1 cellular context compared by ENCODE assay signal in the genomic region with DNA sequence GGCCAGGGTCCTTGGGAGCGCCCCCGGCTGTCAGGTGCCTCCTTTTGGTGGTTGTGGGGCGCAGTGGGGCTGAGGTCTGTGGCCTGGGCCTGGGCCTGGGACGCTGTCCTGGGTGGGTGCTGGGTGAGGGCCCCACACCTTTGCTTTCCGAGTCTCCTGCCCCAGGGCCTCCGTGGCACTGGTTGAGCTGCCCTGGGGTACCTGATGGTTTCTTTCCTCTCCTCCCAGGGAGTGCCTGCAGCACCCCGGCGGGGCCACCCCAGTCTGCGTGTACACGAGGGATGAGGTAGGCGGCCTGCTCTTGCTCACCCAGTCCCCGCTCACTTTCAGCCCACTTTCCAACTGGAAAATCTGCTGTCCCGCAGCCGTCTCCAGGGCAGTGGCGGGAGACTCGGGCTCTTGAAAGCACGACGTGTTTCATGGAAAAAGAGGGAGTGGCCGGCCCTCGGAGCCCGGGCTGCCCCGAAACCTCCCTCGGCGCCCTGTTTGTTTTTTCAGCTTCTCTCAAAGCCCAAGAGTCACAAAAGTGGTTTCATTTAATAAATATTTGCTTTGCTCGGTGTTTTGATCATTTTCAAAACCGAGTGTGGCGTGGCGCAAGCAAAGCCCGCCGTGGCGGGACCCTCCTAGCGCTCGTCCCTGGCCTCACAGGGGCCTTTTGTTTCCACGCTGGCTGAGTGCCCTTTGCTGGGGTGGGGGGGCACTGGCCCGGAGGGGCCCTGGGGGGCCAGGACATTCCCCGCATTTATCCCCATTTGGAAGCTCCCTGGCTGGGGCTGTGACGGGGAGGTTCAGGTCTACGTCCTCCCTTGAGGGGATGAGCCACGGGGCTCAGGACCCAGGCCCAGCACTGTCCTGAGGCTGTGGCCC.
TF ChIP-seq lines count a peak whose summit lies in the region.

No MANE protein-coding gene starts in this region.

TF ChIP-seq in HepG2, 621 proteins besides CTCF, POLR2A, EP300 and RAD21 (continued from another document and continues in another):
- TF ChIP-seq ZNF407 (CRISPR knock-in tag; IDR thresholded peaks at IDR 0.05; ENCODE audit: not compliant biosample characterization) (no peak), ZNF75D (CRISPR knock-in tag; IDR thresholded peaks at IDR 0.05; ENCODE audit: borderline replicate concordance) (no peak), ZNF670 (CRISPR knock-in tag; IDR thresholded peaks at IDR 0.05; ENCODE audit: borderline replicate concordance) (peak; percentile 92), THAP11 (CRISPR knock-in tag; IDR thresholded peaks at IDR 0.05) (peak; percentile 54; the same call in 1 of the 2 replicates), SRSF4 (IDR thresholded peaks at IDR 0.05; ENCODE audit: low read depth, low read length, poor library complexity, severe bottlenecking) (peak; percentile 58), KAT8 (CRISPR knock-in tag; IDR thresholded peaks at IDR 0.05) (no peak), SP5 (CRISPR knock-in tag; IDR thresholded peaks at IDR 0.05; ENCODE audit: borderline replicate concordance, low read depth) (peak; percentile 91), ZSCAN20 (CRISPR knock-in tag; IDR thresholded peaks at IDR 0.05; ENCODE audit: borderline replicate concordance) (peak; percentile 50; the same call in 1 of the 2 replicates), ATAD3A (CRISPR knock-in tag; IDR thresholded peaks at IDR 0.05) (no peak), CHD2 (IDR thresholded peaks at IDR 0.05; ENCODE audit: low read depth, low read length) (peak; percentile 39; the same call in 1 of the 2 replicates), SETDB1 (CRISPR knock-in tag; IDR thresholded peaks at IDR 0.05; ENCODE audit: borderline replicate concordance) (no peak), ZBTB7A (CRISPR knock-in tag; IDR thresholded peaks at IDR 0.05) (no peak), MEIS1 (CRISPR knock-in tag; IDR thresholded peaks at IDR 0.05; ENCODE audit: borderline replicate concordance) (peak; percentile 5; the same call in 1 of the 2 replicates), ZNF331 (CRISPR knock-in tag; IDR thresholded peaks at IDR 0.05) (0 out of 2 replicates have a peak, but pooled peaks have one; percentile 39), ZNF503 (CRISPR knock-in tag; IDR thresholded peaks at IDR 0.05) (peak; percentile 88), ZNF205 (CRISPR knock-in tag; IDR thresholded peaks at IDR 0.05) (no peak), ARHGAP35 (CRISPR knock-in tag; IDR thresholded peaks at IDR 0.05; ENCODE audit: borderline replicate concordance) (no peak), TAF15 (IDR thresholded peaks at IDR 0.05; ENCODE audit: low read depth, low read length, poor library complexity, severe bottlenecking) (peak; percentile 73), STAT5B (CRISPR knock-in tag; IDR thresholded peaks at IDR 0.05) (no peak), NR2F6 (IDR thresholded peaks at IDR 0.05) (peak; percentile 83), NR2F6 (CRISPR knock-in tag; IDR thresholded peaks at IDR 0.05) (peak; percentile 49), ZNF263 (CRISPR knock-in tag; IDR thresholded peaks at IDR 0.05) (peak; percentile 96), PHF20 (CRISPR knock-in tag; IDR thresholded peaks at IDR 0.05) (peak; percentile 50; the same call in 1 of the 2 replicates), SOX6 (IDR thresholded peaks at IDR 0.05) (no peak), SOX6 (CRISPR knock-in tag; IDR thresholded peaks at IDR 0.05) (peak; percentile 93), ZFY (CRISPR knock-in tag; IDR thresholded peaks at IDR 0.05) (peak; percentile 76), HNF4G (IDR thresholded peaks at IDR 0.05; ENCODE audit: borderline replicate concordance, low read depth, low read length) (peak; percentile 59; the same call in 1 of the 2 replicates), HNF4G (CRISPR knock-in tag; IDR thresholded peaks at IDR 0.05; ENCODE audit: borderline replicate concordance, low read depth) (no peak; the same call in 1 of the 2 replicates), HIVEP1 (CRISPR knock-in tag; IDR thresholded peaks at IDR 0.05) (peak; percentile 80), CEBPG (CRISPR knock-in tag; IDR thresholded peaks at IDR 0.05) (peak; percentile 57), ZNF441 (CRISPR knock-in tag; IDR thresholded peaks at IDR 0.05; ENCODE audit: borderline replicate concordance) (peak; percentile 5; the same call in 1 of the 2 replicates), HNRNPL (IDR thresholded peaks at IDR 0.05; ENCODE audit: low read depth, low read length) (peak; percentile 65; the same call in 1 of the 2 replicates), SRY (CRISPR knock-in tag; IDR thresholded peaks at IDR 0.05) (peak; percentile 71; the same call in 1 of the 2 replicates), PCBP1 (IDR thresholded peaks at IDR 0.05; ENCODE audit: borderline replicate concordance, low read depth, low read length) (no peak)
- TF ChIP-seq, protein P1, sequence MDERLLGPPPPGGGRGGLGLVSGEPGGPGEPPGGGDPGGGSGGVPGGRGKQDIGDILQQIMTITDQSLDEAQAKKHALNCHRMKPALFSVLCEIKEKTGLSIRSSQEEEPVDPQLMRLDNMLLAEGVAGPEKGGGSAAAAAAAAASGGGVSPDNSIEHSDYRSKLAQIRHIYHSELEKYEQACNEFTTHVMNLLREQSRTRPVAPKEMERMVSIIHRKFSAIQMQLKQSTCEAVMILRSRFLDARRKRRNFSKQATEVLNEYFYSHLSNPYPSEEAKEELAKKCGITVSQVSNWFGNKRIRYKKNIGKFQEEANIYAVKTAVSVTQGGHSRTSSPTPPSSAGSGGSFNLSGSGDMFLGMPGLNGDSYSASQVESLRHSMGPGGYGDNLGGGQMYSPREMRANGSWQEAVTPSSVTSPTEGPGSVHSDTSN (CRISPR knock-in tag; IDR thresholded peaks at IDR 0.05), result no peak
- TF ChIP-seq, protein P2, sequence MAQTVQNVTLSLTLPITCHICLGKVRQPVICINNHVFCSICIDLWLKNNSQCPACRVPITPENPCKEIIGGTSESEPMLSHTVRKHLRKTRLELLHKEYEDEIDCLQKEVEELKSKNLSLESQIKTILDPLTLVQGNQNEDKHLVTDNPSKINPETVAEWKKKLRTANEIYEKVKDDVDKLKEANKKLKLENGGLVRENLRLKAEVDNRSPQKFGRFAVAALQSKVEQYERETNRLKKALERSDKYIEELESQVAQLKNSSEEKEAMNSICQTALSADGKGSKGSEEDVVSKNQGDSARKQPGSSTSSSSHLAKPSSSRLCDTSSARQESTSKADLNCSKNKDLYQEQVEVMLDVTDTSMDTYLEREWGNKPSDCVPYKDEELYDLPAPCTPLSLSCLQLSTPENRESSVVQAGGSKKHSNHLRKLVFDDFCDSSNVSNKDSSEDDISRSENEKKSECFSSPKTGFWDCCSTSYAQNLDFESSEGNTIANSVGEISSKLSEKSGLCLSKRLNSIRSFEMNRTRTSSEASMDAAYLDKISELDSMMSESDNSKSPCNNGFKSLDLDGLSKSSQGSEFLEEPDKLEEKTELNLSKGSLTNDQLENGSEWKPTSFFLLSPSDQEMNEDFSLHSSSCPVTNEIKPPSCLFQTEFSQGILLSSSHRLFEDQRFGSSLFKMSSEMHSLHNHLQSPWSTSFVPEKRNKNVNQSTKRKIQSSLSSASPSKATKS (CRISPR knock-in tag; IDR thresholded peaks at IDR 0.05), result no peak; the same call in 1 of the 2 replicates
- TF ChIP-seq, protein P3, sequence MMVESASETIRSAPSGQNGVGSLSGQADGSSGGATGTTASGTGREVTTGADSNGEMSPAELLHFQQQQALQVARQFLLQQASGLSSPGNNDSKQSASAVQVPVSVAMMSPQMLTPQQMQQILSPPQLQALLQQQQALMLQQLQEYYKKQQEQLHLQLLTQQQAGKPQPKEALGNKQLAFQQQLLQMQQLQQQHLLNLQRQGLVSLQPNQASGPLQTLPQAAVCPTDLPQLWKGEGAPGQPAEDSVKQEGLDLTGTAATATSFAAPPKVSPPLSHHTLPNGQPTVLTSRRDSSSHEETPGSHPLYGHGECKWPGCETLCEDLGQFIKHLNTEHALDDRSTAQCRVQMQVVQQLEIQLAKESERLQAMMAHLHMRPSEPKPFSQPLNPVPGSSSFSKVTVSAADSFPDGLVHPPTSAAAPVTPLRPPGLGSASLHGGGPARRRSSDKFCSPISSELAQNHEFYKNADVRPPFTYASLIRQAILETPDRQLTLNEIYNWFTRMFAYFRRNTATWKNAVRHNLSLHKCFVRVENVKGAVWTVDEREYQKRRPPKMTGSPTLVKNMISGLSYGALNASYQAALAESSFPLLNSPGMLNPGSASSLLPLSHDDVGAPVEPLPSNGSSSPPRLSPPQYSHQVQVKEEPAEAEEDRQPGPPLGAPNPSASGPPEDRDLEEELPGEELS (CRISPR knock-in tag; IDR thresholded peaks at IDR 0.05), result peak; percentile 88
- TF ChIP-seq, protein P4, sequence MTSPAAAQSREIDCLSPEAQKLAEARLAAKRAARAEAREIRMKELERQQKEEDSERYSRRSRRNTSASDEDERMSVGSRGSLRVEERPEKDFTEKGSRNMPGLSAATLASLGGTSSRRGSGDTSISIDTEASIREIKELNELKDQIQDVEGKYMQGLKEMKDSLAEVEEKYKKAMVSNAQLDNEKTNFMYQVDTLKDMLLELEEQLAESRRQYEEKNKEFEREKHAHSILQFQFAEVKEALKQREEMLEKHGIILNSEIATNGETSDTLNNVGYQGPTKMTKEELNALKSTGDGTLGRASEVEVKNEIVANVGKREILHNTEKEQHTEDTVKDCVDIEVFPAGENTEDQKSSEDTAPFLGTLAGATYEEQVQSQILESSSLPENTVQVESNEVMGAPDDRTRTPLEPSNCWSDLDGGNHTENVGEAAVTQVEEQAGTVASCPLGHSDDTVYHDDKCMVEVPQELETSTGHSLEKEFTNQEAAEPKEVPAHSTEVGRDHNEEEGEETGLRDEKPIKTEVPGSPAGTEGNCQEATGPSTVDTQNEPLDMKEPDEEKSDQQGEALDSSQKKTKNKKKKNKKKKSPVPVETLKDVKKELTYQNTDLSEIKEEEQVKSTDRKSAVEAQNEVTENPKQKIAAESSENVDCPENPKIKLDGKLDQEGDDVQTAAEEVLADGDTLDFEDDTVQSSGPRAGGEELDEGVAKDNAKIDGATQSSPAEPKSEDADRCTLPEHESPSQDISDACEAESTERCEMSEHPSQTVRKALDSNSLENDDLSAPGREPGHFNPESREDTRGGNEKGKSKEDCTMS (CRISPR knock-in tag; conservative IDR thresholded peaks at IDR 0.05), result no peak
- TF ChIP-seq, protein P5, sequence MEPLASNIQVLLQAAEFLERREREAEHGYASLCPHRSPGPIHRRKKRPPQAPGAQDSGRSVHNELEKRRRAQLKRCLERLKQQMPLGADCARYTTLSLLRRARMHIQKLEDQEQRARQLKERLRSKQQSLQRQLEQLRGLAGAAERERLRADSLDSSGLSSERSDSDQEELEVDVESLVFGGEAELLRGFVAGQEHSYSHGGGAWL (CRISPR knock-in tag; IDR thresholded peaks at IDR 0.05), result peak; percentile 2; the same call in 1 of the 2 replicates
